ENCODE assay signal across 27 cellular contexts in genomic region chr9:95014917-95015316, GRCh38.
DNase-seq lines count a peak whose midpoint lies in the region; ATAC-seq and TF ChIP-seq lines count a peak whose summit lies in the region.
"Had no signal": no experiment of that assay in that cellular context is flagged by ENCODE, and none has a peak within 500 bp of the region (broad histone marks: within the 10 kb centered on the region; RNA-seq: fewer than 3 reads in every experiment).

No MANE protein-coding gene starts in this region.

- in situ Hi-C loops in mammary epithelial cell (cut with MboI; ENCODE audit: low sequenced_read_pairs in 2 of 2) = loop anchor here in 1 of 2 donors (5.0 kb wide), 1 partner anchor 233 kb away; no protein-coding TSS in a partner anchor

- H3K27me3 ChIP-seq in mammary epithelial cell (ENCODE audit: insufficient read depth, low read length) (no peaks in the 10 kb centered on the region), esophagus muscularis mucosa (no peaks in the 10 kb centered on the region), uterus (no peaks in the 10 kb centered on the region)
- H3K27me3 ChIP-seq: tibial nerve had no signal

- no peak for TF ChIP-seq CTCF in MCF 10A (IDR thresholded peaks at IDR 0.05; ENCODE audit: unreplicated experiment)
- TF ChIP-seq CTCF in mammary epithelial cell (conservative IDR thresholded peaks at IDR 0.05 in 1 of 2, IDR thresholded peaks at IDR 0.05 in 1 of 2; ENCODE audit: extremely low read depth in 1 of 2, insufficient read depth in 1 of 2, low read depth in 1 of 2, low read length in 2 of 2) = no peak
- TF ChIP-seq CTCF in esophagus muscularis mucosa (IDR thresholded peaks at IDR 0.05) = no peak
- no peak for TF ChIP-seq CTCF in osteocyte (IDR thresholded peaks at IDR 0.05)
- no peak for TF ChIP-seq CTCF in uterus (IDR thresholded peaks at IDR 0.05)

- peaks cover 79% of the 10 kb centered on the region for H3K36me3 Mint-ChIP-seq in MCF 10A (ENCODE audit: insufficient read depth, unreplicated experiment)
- peaks cover 62% of the 10 kb centered on the region for H3K36me3 Mint-ChIP-seq in osteocyte (ENCODE audit: unreplicated experiment)

- CTCF ChIA-PET in MCF 10A (lab: Yijun Ruan, JAX) = no interaction called here
- CTCF ChIA-PET in mammary epithelial cell (lab: Charles Lee; ENCODE audit: low non-redundant PET) = no interaction called here

- H3K4me1 ChIP-seq in mammary epithelial cell (ENCODE audit: insufficient read depth, low read length) = peaks cover 36% of the 10 kb centered on the region
- H3K4me1 ChIP-seq in esophagus muscularis mucosa = peaks cover 55 to 100% (median 100%) of the 10 kb centered on the region in 4 donors
- peaks cover 0 to 7% of the 10 kb centered on the region in 2 donors for H3K4me1 ChIP-seq in uterus
- H3K4me1 ChIP-seq: Caco-2 had no signal

- no peak for TF ChIP-seq EP300 in esophagus muscularis mucosa (IDR thresholded peaks at IDR 0.05)

- no peak overlapping the region for H3K4me2 ChIP-seq in mammary epithelial cell (ENCODE audit: insufficient read depth, low read depth, low read length)
- H3K4me2 ChIP-seq: KMS-11 had no signal

- intact Hi-C loops in MCF 10A (cut with micrococcal nuclease) = loop anchor here (5.0 kb wide), 1 partner anchor 288 kb away; the partner anchor contains the start of gene AOPEP
- intact Hi-C loops in mammary epithelial cell (cut with micrococcal nuclease) = no loop called here
- intact Hi-C loops in esophagus muscularis mucosa (cut with DNase I) = no loop called here
- intact Hi-C loops in uterus (cut with DNase I; ENCODE audit: low total_unique reads) = no loop called here

- H3K27me3 Mint-ChIP-seq in MCF 10A (ENCODE audit: insufficient read depth, unreplicated experiment) = no peaks in the 10 kb centered on the region
- no peaks in the 10 kb centered on the region for H3K27me3 Mint-ChIP-seq in osteocyte (ENCODE audit: unreplicated experiment)
- H3K27me3 Mint-ChIP-seq: activated B cell treated with CpG ODN at 0.5 μM for 24 hours; activated CD4-positive, alpha-beta memory T cell treated with anti-CD3 and anti-CD28 coated beads, Interleukin-2, amount 10 ng/mL, durations not matched to agents 7 days and 5 days; activated naive CD4-positive, alpha-beta T cell treated with anti-CD3 and anti-CD28 coated beads, Interleukin-2, amount 10 ng/mL, durations not matched to agents 7 days and 5 days had no signal

- H3K36me3 ChIP-seq in mammary epithelial cell (ENCODE audit: insufficient read depth, low read length) = peaks cover 5% of the 10 kb centered on the region
- H3K36me3 ChIP-seq in esophagus muscularis mucosa = peaks cover 15 to 61% (median 38%) of the 10 kb centered on the region in 4 donors
- H3K36me3 ChIP-seq in uterus = no peaks in the 10 kb centered on the region

- no peak for TF ChIP-seq POLR2A in esophagus muscularis mucosa (IDR thresholded peaks at IDR 0.05; ENCODE audit: low read depth)
- no peak for TF ChIP-seq POLR2A in uterus (IDR thresholded peaks at IDR 0.05)

- WGBS in mammary epithelial cell (ENCODE audit: low coverage, missing lambda C conversion rate) = 94% methylated on average over 2 of the region's 2 CpGs
- 47% methylated on average over 2 of the region's 2 CpGs for WGBS in esophagus muscularis mucosa

- DNase-seq in MCF 10A (ENCODE audit: unreplicated experiment) (no peak), mammary epithelial cell (no peak), esophagus muscularis mucosa (ENCODE audit: extremely low spot score) (no peak), osteocyte (ENCODE audit: extremely low spot score, unreplicated experiment) (no peak), uterus (no peak), COLO829 (ENCODE audit: low spot score) (no peak), putamen (ENCODE audit: low spot score) (no peak)
- DNase-seq: activated B cell treated with CpG ODN at 0.5 μM for 24 hours; activated CD4-positive, alpha-beta memory T cell treated with anti-CD3 and anti-CD28 coated beads, Interleukin-2, amount 10 ng/mL, durations not matched to agents 7 days and 5 days; activated naive CD4-positive, alpha-beta T cell treated with anti-CD3 and anti-CD28 coated beads, Interleukin-2, amount 10 ng/mL, durations not matched to agents 7 days and 5 days; Caco-2; caudate nucleus; erythroblast; glutamatergic neuron; NCI-H1048; NCI-H187 treated with DMSO at 0.1 percent for 48 hours; NCI-H2227 treated with DMSO at 0.1 percent for 48 hours; PC-3; stimulated activated naive CD4-positive, alpha-beta T cell had no signal

- no peak for ATAC-seq in GM21528 (IDR thresholded peaks at IDR 0.05; ENCODE audit: low FRiP score, unreplicated experiment)
- ATAC-seq: PC-3, sciatic nerve had no signal

- BruUV-seq in MCF 10A (replicated peaks; lab: Mats Ljungman, UMichigan) (no TSS peak), mammary epithelial cell (replicated peaks; lab: Mats Ljungman, UMichigan) (no TSS peak)

- POLR2A ChIA-PET in MCF 10A (lab: Yijun Ruan, JAX) = interaction anchor here (1.3 to 7.1 kb wide), 2 partner anchors 214 to 232 kb away, joined by 3 to 34 read pairs; no protein-coding TSS in a partner anchor

- H3K4me3 ChIP-seq in mammary epithelial cell (replicated peaks in 1 of 3; ENCODE audit: insufficient read depth in 1 of 3, low read depth in 2 of 3, low read length in 3 of 3) (no peak overlapping the region), esophagus muscularis mucosa (no peak overlapping the region), uterus (no peak overlapping the region)
- H3K4me3 ChIP-seq: HAP-1, SK-N-MC, tibial nerve had no signal

- H3K9me3 Mint-ChIP-seq in MCF 10A (ENCODE audit: unreplicated experiment) (no peaks in the 10 kb centered on the region), osteocyte (ENCODE audit: unreplicated experiment) (no peaks in the 10 kb centered on the region)
- H3K9me3 Mint-ChIP-seq: activated B cell treated with CpG ODN at 0.5 μM for 24 hours; activated CD4-positive, alpha-beta memory T cell treated with anti-CD3 and anti-CD28 coated beads, Interleukin-2, amount 10 ng/mL, durations not matched to agents 7 days and 5 days; activated naive CD4-positive, alpha-beta T cell treated with anti-CD3 and anti-CD28 coated beads, Interleukin-2, amount 10 ng/mL, durations not matched to agents 7 days and 5 days; T-helper 2 cell treated with Interferon-gamma antibody and Interleukin-4, amounts not matched to agents 5 μg/mL and 100 μg/mL, for 36 hours had no signal

- no peak overlapping the region for H2AFZ ChIP-seq in mammary epithelial cell (ENCODE audit: low read depth, low read length)

- no peaks in the 10 kb centered on the region for H4K20me1 ChIP-seq in mammary epithelial cell (ENCODE audit: insufficient read depth, low read length)

- H3K27ac ChIP-seq in mammary epithelial cell (ENCODE audit: insufficient read depth, low read depth, low read length) = no peak overlapping the region
- peak overlapping the region; percentile 29 to 100 (median 98) for H3K27ac ChIP-seq in esophagus muscularis mucosa (replicated peaks in 1 of 4)
- peak overlapping the region; percentile 48 to 100 for H3K27ac ChIP-seq in uterus
- H3K27ac ChIP-seq: 22Rv1, KMS-11, SK-N-MC had no signal

- H3K27ac Mint-ChIP-seq in MCF 10A (ENCODE audit: low read depth, unreplicated experiment) (peak overlapping the region; percentile 12), osteocyte (ENCODE audit: unreplicated experiment) (peak overlapping the region; percentile 70)
- H3K27ac Mint-ChIP-seq: activated B cell treated with CpG ODN at 0.5 μM for 24 hours; activated CD4-positive, alpha-beta memory T cell treated with anti-CD3 and anti-CD28 coated beads, Interleukin-2, amount 10 ng/mL, durations not matched to agents 7 days and 5 days; activated naive CD4-positive, alpha-beta T cell treated with anti-CD3 and anti-CD28 coated beads, Interleukin-2, amount 10 ng/mL, durations not matched to agents 7 days and 5 days; T-helper 2 cell treated with Interferon-gamma antibody and Interleukin-4, amounts not matched to agents 5 μg/mL and 100 μg/mL, for 36 hours had no signal

- H3K4me3 Mint-ChIP-seq in MCF 10A (ENCODE audit: unreplicated experiment) (no peak overlapping the region), osteocyte (ENCODE audit: unreplicated experiment) (no peak overlapping the region)
- H3K4me3 Mint-ChIP-seq: activated B cell treated with CpG ODN at 0.5 μM for 24 hours; activated CD4-positive, alpha-beta memory T cell treated with anti-CD3 and anti-CD28 coated beads, Interleukin-2, amount 10 ng/mL, durations not matched to agents 7 days and 5 days; activated naive CD4-positive, alpha-beta T cell treated with anti-CD3 and anti-CD28 coated beads, Interleukin-2, amount 10 ng/mL, durations not matched to agents 7 days and 5 days; T-helper 2 cell treated with Interferon-gamma antibody and Interleukin-4, amounts not matched to agents 5 μg/mL and 100 μg/mL, for 36 hours had no signal

- H3K9me3 ChIP-seq in mammary epithelial cell (replicated peaks; ENCODE audit: insufficient read depth, low read length) = no peaks in the 10 kb centered on the region
- no peaks in the 10 kb centered on the region for H3K9me3 ChIP-seq in esophagus muscularis mucosa
- no peaks in the 10 kb centered on the region for H3K9me3 ChIP-seq in uterus
- H3K9me3 ChIP-seq: Caco-2, HAP-1, tibial nerve had no signal

- dilution Hi-C loops in mammary epithelial cell (cut with HindIII; ENCODE audit: low sequenced_read_pairs) = loop anchor here (5.0 kb wide), 2 partner anchors 47 to 93 kb away; no protein-coding TSS in a partner anchor

- H3K4me1 Mint-ChIP-seq in MCF 10A (ENCODE audit: insufficient read depth, unreplicated experiment) (peaks cover 31% of the 10 kb centered on the region), osteocyte (ENCODE audit: unreplicated experiment) (peaks cover 81% of the 10 kb centered on the region)
- H3K4me1 Mint-ChIP-seq: activated B cell treated with CpG ODN at 0.5 μM for 24 hours; activated CD4-positive, alpha-beta memory T cell treated with anti-CD3 and anti-CD28 coated beads, Interleukin-2, amount 10 ng/mL, durations not matched to agents 7 days and 5 days; activated naive CD4-positive, alpha-beta T cell treated with anti-CD3 and anti-CD28 coated beads, Interleukin-2, amount 10 ng/mL, durations not matched to agents 7 days and 5 days had no signal

- no peak overlapping the region for H3K9ac ChIP-seq in mammary epithelial cell (ENCODE audit: insufficient read depth, low read length)
- H3K9ac ChIP-seq: KMS-11 had no signal

- H3K79me2 ChIP-seq in mammary epithelial cell (ENCODE audit: insufficient read depth, low read length) = peaks cover 58% of the 10 kb centered on the region
